ENCODE assay signal across 8 cellular contexts in genomic region chr19:58474997-58475713, GRCh38. TPM values are rescaled to one million over a fixed set of nuclear protein-coding genes. Genes with fewer than 3 reads are reported as not detected.
DNase-seq lines count a peak whose midpoint lies in the region; ATAC-seq and TF ChIP-seq lines count a peak whose summit lies in the region.

No MANE protein-coding gene starts in this region.

- DNase-seq in cardiac muscle cell (ENCODE audit: low read depth in 1 of 2, low spot score in 1 of 2) (no peak), Right ventricle myocardium inferior (ENCODE audit: missing footprints) (no peak), PC-3 (no peak), esophagus muscularis mucosa (ENCODE audit: extremely low spot score) (no peak), prostate gland (ENCODE audit: low spot score) (no peak), ACHN (no peak)
- no peak for DNase-seq in stimulated activated CD4-positive, alpha-beta T cell treated with anti-CD3 and anti-CD28 coated beads, Interleukin-15, amount 100 ng/mL, for 24 hours

- CTCF ChIA-PET in PC-3 (lab: Charles Lee): no interaction called here

- H3F3A ChIP-seq in PC-3 (ENCODE audit: low read length, unreplicated experiment): no peaks in the 10 kb centered on the region

- intact Hi-C loops in Right ventricle myocardium inferior (cut with DNase I) (no loop called here), PC-3 (cut with micrococcal nuclease) (no loop called here), esophagus muscularis mucosa (cut with DNase I) (no loop called here), prostate gland (cut with DNase I) (no loop called here)

- H3K9me2 ChIP-seq in PC-3 (replicated peaks; ENCODE audit: low read length): no peaks in the 10 kb centered on the region

- H3K27me3 ChIP-seq in cardiac muscle cell: no peaks in the 10 kb centered on the region
- no peaks in the 10 kb centered on the region for H3K27me3 ChIP-seq in PC-3 (ENCODE audit: low read length)
- H3K27me3 ChIP-seq in esophagus muscularis mucosa: no peaks in the 10 kb centered on the region
- no peaks in the 10 kb centered on the region for H3K27me3 ChIP-seq in prostate gland (replicated peaks; ENCODE audit: insufficient read depth)

- in situ Hi-C loops in ACHN (cut with HindIII; ENCODE audit: low pct_ligation_motif_present, low pct_unique_long_range_greater_than_20kb, low sequenced_read_pairs): no loop called here

- peak overlapping the region; percentile 66 for H3K4me3 ChIP-seq in cardiac muscle cell
- H3K4me3 ChIP-seq in PC-3 (ENCODE audit: low read length): peak overlapping the region; percentile 72
- peak overlapping the region; percentile 68 to 74 (median 72) for H3K4me3 ChIP-seq in esophagus muscularis mucosa
- peak overlapping the region; percentile 52 to 58 for H3K4me3 ChIP-seq in prostate gland

- no peak for TF ChIP-seq CTCF in cardiac muscle cell (IDR thresholded peaks at IDR 0.05; ENCODE audit: low read depth, low read length)
- TF ChIP-seq CTCF in PC-3 (conservative IDR thresholded peaks at IDR 0.05; ENCODE audit: low read depth, low read length): no peak
- no peak for TF ChIP-seq CTCF in esophagus muscularis mucosa (IDR thresholded peaks at IDR 0.05)
- TF ChIP-seq CTCF in prostate gland (IDR thresholded peaks at IDR 0.05): no peak

- peaks cover 10% of the 10 kb centered on the region for H3K4me1 ChIP-seq in cardiac muscle cell (ENCODE audit: low read depth)
- H3K4me1 ChIP-seq in PC-3 (ENCODE audit: insufficient read depth, low read length): peaks cover 20% of the 10 kb centered on the region
- H3K4me1 ChIP-seq in esophagus muscularis mucosa: peaks cover 18 to 29% (median 23%) of the 10 kb centered on the region in 4 donors
- peaks cover 11% of the 10 kb centered on the region for H3K4me1 ChIP-seq in prostate gland (replicated peaks)

- no peaks in the 10 kb centered on the region for H3K79me2 ChIP-seq in PC-3 (ENCODE audit: low read length)

- H4K20me1 ChIP-seq in PC-3 (ENCODE audit: low read length): no peaks in the 10 kb centered on the region

- ATAC-seq in Right ventricle myocardium inferior (no peak), PC-3 (peak; percentile 3; the same call in 1 of the 2 replicates), GM21526 (IDR thresholded peaks at IDR 0.05; ENCODE audit: low FRiP score, unreplicated experiment) (no peak)

- WGBS in esophagus muscularis mucosa: 32% methylated on average over 18 of the region's 27 CpGs
- WGBS in prostate gland: 17% methylated on average over 27 of the region's 27 CpGs

- H3K9me3 ChIP-seq in cardiac muscle cell (ENCODE audit: low read depth) (no peaks in the 10 kb centered on the region), PC-3 (ENCODE audit: low read length) (no peaks in the 10 kb centered on the region), esophagus muscularis mucosa (no peaks in the 10 kb centered on the region), prostate gland (no peaks in the 10 kb centered on the region)

- peak overlapping the region; percentile 86 for H2AFZ ChIP-seq in PC-3 (ENCODE audit: low read length)

- BruUV-seq in PC-3 (replicated peaks; lab: Mats Ljungman, UMichigan): TSS peak; percentile 45

- no peak for TF ChIP-seq EP300 in esophagus muscularis mucosa (IDR thresholded peaks at IDR 0.05)

- POLR2A ChIA-PET in PC-3 (lab: Charles Lee; ENCODE audit: unreplicated experiment): no interaction called here

- H3K36me3 ChIP-seq in cardiac muscle cell (peaks cover 12% of the 10 kb centered on the region), PC-3 (ENCODE audit: low read depth, low read length) (no peaks in the 10 kb centered on the region), esophagus muscularis mucosa (peaks cover 14 to 63% (median 45%) of the 10 kb centered on the region in 4 donors), prostate gland (peaks cover 0 to 8% of the 10 kb centered on the region in 2 donors)

- H3K9ac ChIP-seq in PC-3 (ENCODE audit: low read length): peak overlapping the region; percentile 78

- peak overlapping the region; percentile 89 for H3K27ac ChIP-seq in cardiac muscle cell
- H3K27ac ChIP-seq in PC-3 (ENCODE audit: low read length): peak overlapping the region; percentile 48
- peak overlapping the region; percentile 84 to 96 (median 90) for H3K27ac ChIP-seq in esophagus muscularis mucosa (replicated peaks in 1 of 4)
- peak overlapping the region; percentile 85 to 86 for H3K27ac ChIP-seq in prostate gland

- TF ChIP-seq POLR2A in esophagus muscularis mucosa (IDR thresholded peaks at IDR 0.05; ENCODE audit: low read depth) (no peak), prostate gland (IDR thresholded peaks at IDR 0.05) (no peak)

- H3K4me2 ChIP-seq in PC-3 (ENCODE audit: low read length): peak overlapping the region; percentile 93

RNA-seq across cellular contexts. Expression of gene ZNF446, which starts 1.0 kb away (rescaled TPM):
- 29.0 and 41.1 TPM in 2 replicates for total RNA-seq in cardiac muscle cell
- 16.3 and 20.5 TPM in 2 replicates for polyA plus RNA-seq in cardiac muscle cell
- total RNA-seq in Right ventricle myocardium inferior: 3.9 TPM
- 8.9 and 13.4 TPM in 2 replicates for total RNA-seq in PC-3 (2014; rRNA removed)
- 10 to 100 TPM; 13.7 to 20.4 (median 17.0) TPM for total RNA-seq in esophagus muscularis mucosa
- total RNA-seq in prostate gland: 10 to 100 TPM; 37.8 to 38.0 TPM

RNA-seq across cellular contexts. Expression of gene ZNF324, which starts 8.3 kb away (rescaled TPM):
- total RNA-seq in cardiac muscle cell (24.7 and 27.8 TPM in 2 replicates), Right ventricle myocardium inferior (4.3 TPM), PC-3 (2014; rRNA removed) (14.8 and 15.9 TPM in 2 replicates), esophagus muscularis mucosa (10 to 100 TPM; 12.9 to 21.8 (median 15.6) TPM), prostate gland (10 to 100 TPM; 22.9 to 27.1 TPM)
- polyA plus RNA-seq in cardiac muscle cell: 15.7 and 18.8 TPM in 2 replicates

RNA-seq across cellular contexts. Expression of gene ZNF324B, which starts 23.7 kb away (rescaled TPM):
- total RNA-seq in cardiac muscle cell: 10.3 and 19.0 TPM in 2 replicates
- polyA plus RNA-seq in cardiac muscle cell: 3.4 and 5.0 TPM in 2 replicates
- 3.2 TPM for total RNA-seq in Right ventricle myocardium inferior
- total RNA-seq in PC-3 (2014; rRNA removed): 11.2 and 12.8 TPM in 2 replicates
- 1 to 10 TPM; 7.1 to 9.7 (median 8.3) TPM for total RNA-seq in esophagus muscularis mucosa
- 10 to 100 TPM; 10.8 to 16.4 TPM for total RNA-seq in prostate gland

RNA-seq across cellular contexts. Expression of gene ZNF132, which starts 35.2 kb away (rescaled TPM):
- total RNA-seq in cardiac muscle cell: not detected in 2 replicates
- polyA plus RNA-seq in cardiac muscle cell: 1.1 and 1.4 TPM in 2 replicates
- total RNA-seq in Right ventricle myocardium inferior: 5.1 TPM
- not detected in 2 replicates for total RNA-seq in PC-3 (2014; rRNA removed)
- 1 to 10 TPM; 3.7 to 6.7 (median 4.5) TPM for total RNA-seq in esophagus muscularis mucosa
- total RNA-seq in prostate gland: 10 to 100 TPM in 1 of 2 donors, 1 to 10 TPM in 1; 8.1 to 12.2 TPM

RNA-seq across cellular contexts. Expression of gene SLC27A5, which starts 36.6 kb away (rescaled TPM):
- total RNA-seq in cardiac muscle cell: 17.7 and 23.9 TPM in 2 replicates
- polyA plus RNA-seq in cardiac muscle cell: 22.5 and 22.8 TPM in 2 replicates
- total RNA-seq in Right ventricle myocardium inferior: 3.2 TPM
- total RNA-seq in PC-3 (2014; rRNA removed): 56.2 and 56.8 TPM in 2 replicates
- total RNA-seq in esophagus muscularis mucosa: 10 to 100 TPM in 1 of 4 donors, 1 to 10 TPM in 3; 3.8 to 10.8 (median 4.6) TPM
- total RNA-seq in prostate gland: 10 to 100 TPM in 1 of 2 donors, 1 to 10 TPM in 1; 6.6 to 20.7 TPM
